8 cellular contexts compared by ENCODE assay signal in genomic region chr20:45987108-45987780, GRCh38. TPM values are rescaled to one million over a fixed set of nuclear protein-coding genes. Genes with fewer than 3 reads are reported as not detected.
DNase-seq lines count a peak whose midpoint lies in the region; ATAC-seq and TF ChIP-seq lines count a peak whose summit lies in the region.

No MANE protein-coding gene starts in this region.

- H3K27me3 Mint-ChIP-seq in activated CD4-positive, alpha-beta T cell treated with anti-CD3 and anti-CD28 coated beads, Interleukin-2, amount 10 ng/mL, durations not matched to agents 7 days and 5 days: peaks cover 24% of the 10 kb centered on the region

- H3K36me3 ChIP-seq in colonic mucosa: no peaks in the 10 kb centered on the region

- H3K4me1 ChIP-seq in colonic mucosa: no peaks in the 10 kb centered on the region

- peak; percentile 53 for ATAC-seq in GM19397 (IDR thresholded peaks at IDR 0.05; ENCODE audit: unreplicated experiment)
- ATAC-seq in GM18861 (IDR thresholded peaks at IDR 0.05; ENCODE audit: unreplicated experiment): no peak

- no peak overlapping the region for H3K9ac ChIP-seq in colonic mucosa (ENCODE audit: low read depth in 2 of 2, low read length in 2 of 2)

- no peaks in the 10 kb centered on the region for H3K9me3 ChIP-seq in colonic mucosa

- no peak overlapping the region for H3K27ac Mint-ChIP-seq in activated CD4-positive, alpha-beta T cell treated with anti-CD3 and anti-CD28 coated beads, Interleukin-2, amount 10 ng/mL, durations not matched to agents 7 days and 5 days

- POLR2A ChIA-PET in activated CD4-positive, alpha-beta T cell treated with anti-CD3 and anti-CD28 coated beads, Interleukin-2, amount 10 ng/mL, durations not matched to agents 7 days and 5 days (lab: Charles Lee): no interaction called here

- CTCF ChIA-PET in activated CD4-positive, alpha-beta T cell treated with anti-CD3 and anti-CD28 coated beads, Interleukin-2, amount 10 ng/mL, durations not matched to agents 7 days and 5 days (lab: Charles Lee): interaction anchor here (0.7 to 2.9 kb wide), 19 partner anchors 9 to 362 kb away, joined by 3 to 33 read pairs (median 5); no protein-coding TSS in a partner anchor

- peak; percentile 74 for TF ChIP-seq CTCF in AG10803 (conservative IDR thresholded peaks at IDR 0.05; ENCODE audit: low read length)
- peak; percentile 78 for TF ChIP-seq CTCF in colonic mucosa (IDR thresholded peaks at IDR 0.05)

- H3K27ac ChIP-seq in colonic mucosa: no peak overlapping the region

- intact Hi-C loops in colonic mucosa (cut with DNase I): no loop called here

- DNase-seq in AG10803 (ENCODE audit: low read depth) (peak; percentile 37), NCI-H345 treated with DMSO at 0.1 percent for 48 hours (lab: John Stamatoyannopoulos, UW; ENCODE audit: unreplicated experiment) (peak; percentile 59), colonic mucosa (peak; percentile 72), lung microvascular endothelial cell (ENCODE audit: low read depth in 2 of 2) (peak; percentile 69 to 72)
- peak; percentile 79 for DNase-seq in activated CD4-positive, alpha-beta T cell treated with anti-CD3 and anti-CD28 coated beads, Interleukin-2, amount 10 ng/mL, durations not matched to agents 7 days and 5 days
- peak; percentile 38 to 45 for DNase-seq in stimulated activated CD8-positive, alpha-beta memory T cell treated with anti-CD3 and anti-CD28 coated beads, Interleukin-15, amount 100 ng/mL, for 4 hours (ENCODE audit: low read depth in 2 of 2)

- peaks cover 10% of the 10 kb centered on the region for H3K4me1 Mint-ChIP-seq in activated CD4-positive, alpha-beta T cell treated with anti-CD3 and anti-CD28 coated beads, Interleukin-2, amount 10 ng/mL, durations not matched to agents 7 days and 5 days

- no peak overlapping the region for H3K4me3 Mint-ChIP-seq in activated CD4-positive, alpha-beta T cell treated with anti-CD3 and anti-CD28 coated beads, Interleukin-2, amount 10 ng/mL, durations not matched to agents 7 days and 5 days

- H3K9me3 Mint-ChIP-seq in activated CD4-positive, alpha-beta T cell treated with anti-CD3 and anti-CD28 coated beads, Interleukin-2, amount 10 ng/mL, durations not matched to agents 7 days and 5 days: no peaks in the 10 kb centered on the region

- H3K36me3 Mint-ChIP-seq in activated CD4-positive, alpha-beta T cell treated with anti-CD3 and anti-CD28 coated beads, Interleukin-2, amount 10 ng/mL, durations not matched to agents 7 days and 5 days (ENCODE audit: low read depth): no peaks in the 10 kb centered on the region

- H3K27me3 ChIP-seq in colonic mucosa: no peaks in the 10 kb centered on the region

- H3K4me3 ChIP-seq in AG10803 (ENCODE audit: low read length): no peak overlapping the region
- no peak overlapping the region for H3K4me3 ChIP-seq in colonic mucosa

RNA-seq across cellular contexts. Expression of gene ZNF335, which starts 15.2 kb away (rescaled TPM):
- 10 to 100 TPM; 40.4 to 41.2 TPM for total RNA-seq in activated CD4-positive, alpha-beta T cell treated with anti-CD3 and anti-CD28 coated beads, Interleukin-2, amount 10 ng/mL, durations not matched to agents 7 days and 5 days
- 10 to 100 TPM; 11.3 to 22.1 TPM for total RNA-seq in colonic mucosa
- total RNA-seq in lung microvascular endothelial cell: 4.4 and 8.9 TPM in 2 replicates

RNA-seq across cellular contexts. Expression of gene MMP9, which starts 21.5 kb away (rescaled TPM):
- total RNA-seq in activated CD4-positive, alpha-beta T cell treated with anti-CD3 and anti-CD28 coated beads, Interleukin-2, amount 10 ng/mL, durations not matched to agents 7 days and 5 days: not detected
- 1 to 10 TPM; 1.3 to 4.0 TPM for total RNA-seq in colonic mucosa
- under 0.01 TPM in 1 of 2 replicates, not detected in the other for total RNA-seq in lung microvascular endothelial cell

RNA-seq across cellular contexts. Expression of gene SLC12A5, which starts 41.8 kb away (rescaled TPM):
- under 1 TPM; 0.42 to 0.87 TPM for total RNA-seq in activated CD4-positive, alpha-beta T cell treated with anti-CD3 and anti-CD28 coated beads, Interleukin-2, amount 10 ng/mL, durations not matched to agents 7 days and 5 days
- total RNA-seq in colonic mucosa: under 1 TPM in 1 of 2 donors, not detected in 1; 0.96 TPM
- 0.20 and 0.44 TPM in 2 replicates for total RNA-seq in lung microvascular endothelial cell

RNA-seq across cellular contexts. Expression of gene PCIF1, which starts 52.8 kb away (rescaled TPM):
- 10 to 100 TPM; 44.0 to 44.6 TPM for total RNA-seq in activated CD4-positive, alpha-beta T cell treated with anti-CD3 and anti-CD28 coated beads, Interleukin-2, amount 10 ng/mL, durations not matched to agents 7 days and 5 days
- 10 to 100 TPM; 28.9 to 33.6 TPM for total RNA-seq in colonic mucosa
- 7.8 and 9.5 TPM in 2 replicates for total RNA-seq in lung microvascular endothelial cell
